In the genomic region with DNA sequence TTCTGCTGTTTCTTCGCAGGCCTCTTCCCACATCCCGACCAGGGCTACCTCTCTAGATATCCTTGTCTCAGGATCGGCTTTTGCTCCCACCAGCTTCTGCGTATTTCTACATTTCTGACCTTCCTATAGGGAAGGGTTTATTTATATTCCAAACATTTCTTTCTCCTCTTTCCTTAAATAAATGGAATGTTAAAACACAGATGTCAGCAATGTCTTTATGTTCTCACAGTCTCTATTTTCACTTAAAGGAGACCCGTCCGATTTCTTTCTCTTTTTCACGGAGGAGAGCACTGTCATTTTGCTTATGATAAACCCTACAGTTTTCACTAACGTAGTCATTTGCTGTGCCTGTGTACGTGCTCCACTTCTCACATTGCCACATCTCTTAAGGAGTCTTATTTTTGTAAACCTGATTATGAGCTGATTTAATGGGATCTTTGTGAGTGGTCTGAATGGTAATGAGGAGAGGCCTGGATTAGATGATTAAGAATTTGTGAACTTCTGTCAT, we compare ENCODE assay signal across 1 cellular context.
TF ChIP-seq lines count a peak whose summit lies in the region.

No MANE protein-coding gene starts in this region.

TF ChIP-seq in endothelial cell of umbilical vein, 7 proteins besides CTCF, POLR2A, EP300 and RAD21:
- TF ChIP-seq JUN (IDR thresholded peaks at IDR 0.05; ENCODE audit: borderline replicate concordance, insufficient read depth, insufficient read length, low read depth), result no peak
- no peak for TF ChIP-seq POLR2AphosphoS5 (IDR thresholded peaks at IDR 0.05; ENCODE audit: insufficient read depth, low read depth, low read length)
- TF ChIP-seq GATA2 (IDR thresholded peaks at IDR 0.05; ENCODE audit: insufficient read depth, insufficient read length, low read depth, low read length), result no peak
- TF ChIP-seq EZH2 (IDR thresholded peaks at IDR 0.05; ENCODE audit: borderline replicate concordance, low read depth, low read length, severe bottlenecking), result no peak
- TF ChIP-seq, protein P1, sequence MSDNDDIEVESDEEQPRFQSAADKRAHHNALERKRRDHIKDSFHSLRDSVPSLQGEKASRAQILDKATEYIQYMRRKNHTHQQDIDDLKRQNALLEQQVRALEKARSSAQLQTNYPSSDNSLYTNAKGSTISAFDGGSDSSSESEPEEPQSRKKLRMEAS (IDR thresholded peaks at IDR 0.05; ENCODE audit: insufficient read depth, insufficient read length), result no peak
- no peak for TF ChIP-seq FOS (IDR thresholded peaks at IDR 0.05; ENCODE audit: borderline replicate concordance, insufficient read depth, low read length)
- no peak for TF ChIP-seq MYC (IDR thresholded peaks at IDR 0.05; ENCODE audit: low read depth, low read length)
